In the genomic region with DNA sequence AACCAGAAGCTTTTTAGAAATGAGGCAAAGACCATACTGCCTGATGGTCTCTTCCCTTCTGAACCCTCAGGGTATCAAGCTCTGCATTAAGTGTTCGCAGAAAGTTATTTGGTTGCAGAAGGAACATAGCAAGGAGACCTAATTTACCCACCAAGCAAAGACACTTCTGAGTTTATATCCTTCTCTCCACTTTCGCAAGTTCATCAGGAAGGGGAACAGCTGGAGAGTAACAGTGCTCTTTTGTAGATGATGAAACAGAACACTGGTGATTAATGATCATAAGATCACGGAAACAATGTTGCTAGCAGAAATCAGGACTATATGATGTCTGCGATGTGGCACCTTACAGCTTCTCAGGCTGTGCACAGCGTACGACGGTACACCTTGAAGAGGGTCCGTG, we compare ENCODE assay signal across 15 cellular contexts.
DNase-seq lines count a peak whose midpoint lies in the region; ATAC-seq and TF ChIP-seq lines count a peak whose summit lies in the region.
"Had no signal": no experiment of that assay in that cellular context is flagged by ENCODE, and none has a peak within 500 bp of the region (broad histone marks: within the 10 kb centered on the region; RNA-seq: fewer than 3 reads in every experiment).

No MANE protein-coding gene starts in this region.

- H3K9me3 Mint-ChIP-seq in glutamatergic neuron (ENCODE audit: unreplicated experiment): no peaks in the 10 kb centered on the region
- H3K9me3 Mint-ChIP-seq: activated CD4-positive, alpha-beta T cell treated with anti-CD3 and anti-CD28 coated beads, Interleukin-2, amount 10 ng/mL, durations not matched to agents 7 days and 5 days had no signal

- DNase-seq in A673 (ENCODE audit: low spot score) (peak; percentile 48), IMR-90 (peak; percentile 76), foreskin melanocyte (peak; percentile 92), RPMI8226 (no peak), stomach (no peak), glutamatergic neuron (no peak), cerebellum (ENCODE audit: low spot score) (no peak)
- DNase-seq: activated CD4-positive, alpha-beta T cell treated with anti-CD3 and anti-CD28 coated beads, Interleukin-2, amount 10 ng/mL, durations not matched to agents 7 days and 5 days; amygdala; esophagus squamous epithelium; PC-9; stimulated activated CD4-positive, alpha-beta T cell treated with anti-CD3 and anti-CD28 coated beads, Interleukin-12 subunit alpha, Interleukin-12 subunit beta, amount 100 ng/mL, for 4 hours; substantia nigra had no signal

- no peak overlapping the region for H3K9ac ChIP-seq in IMR-90 (ENCODE audit: low read depth, low read length)

- CTCF ChIA-PET in A673 (lab: Charles Lee): no interaction called here
- CTCF ChIA-PET in IMR-90 (lab: Yijun Ruan, JAX): no interaction called here

- 0 out of 2 replicates have a peak overlapping the region, but pooled peaks have one; percentile 18 for H3K18ac ChIP-seq in IMR-90 (ENCODE audit: low read depth, low read length)

- H2AK5ac ChIP-seq in IMR-90 (ENCODE audit: low read depth, low read length): peak overlapping the region; percentile 83

- no TSS peak for BruUV-seq in A673 (replicated peaks; lab: Mats Ljungman, UMichigan)
- BruUV-seq in IMR-90 (replicated peaks; lab: Mats Ljungman, UMichigan): no TSS peak

- H4K8ac ChIP-seq in IMR-90 (ENCODE audit: low read depth in 2 of 2, low read length in 2 of 2): peak overlapping the region in 1 of 2 experiments; percentile 16; a peak in 1 of 4 replicates

- TF ChIP-seq EP300 in stomach (IDR thresholded peaks at IDR 0.05): no peak

- H3K56ac ChIP-seq in IMR-90 (ENCODE audit: extremely low read depth, insufficient read depth, low read length): no peak overlapping the region

- peak overlapping the region; percentile 72 for H2BK20ac ChIP-seq in IMR-90 (ENCODE audit: low read depth, low read length)

- H3K27me3 ChIP-seq in A673 (replicated peaks; ENCODE audit: insufficient read depth, low read depth, low read length, poor library complexity) (no peaks in the 10 kb centered on the region), IMR-90 (ENCODE audit: control insufficient read depth, insufficient read depth, low read length) (no peaks in the 10 kb centered on the region), stomach (no peaks in the 10 kb centered on the region)
- H3K27me3 ChIP-seq: esophagus squamous epithelium had no signal

- peak overlapping the region; percentile 90 for H3K4ac ChIP-seq in IMR-90 (ENCODE audit: low read depth, low read length)

- peak overlapping the region; percentile 78; the same call in 1 of the 2 replicates for H3K14ac ChIP-seq in IMR-90 (replicated peaks; ENCODE audit: low read depth, low read length)

- H2AFZ ChIP-seq in IMR-90 (replicated peaks; ENCODE audit: low read length, poor library complexity): peak overlapping the region; percentile 74
- H2AFZ ChIP-seq: PC-9 had no signal

- POLR2A ChIA-PET in A673 (lab: Charles Lee; ENCODE audit: low non-redundant PET) (no interaction called here), IMR-90 (lab: Charles Lee; ENCODE audit: unreplicated experiment) (no interaction called here)

- H3K9me3 ChIP-seq in A673 (ENCODE audit: low read depth, low read length, poor library complexity, severe bottlenecking) (no peaks in the 10 kb centered on the region), IMR-90 (ENCODE audit: control insufficient read depth, insufficient read depth, low read length) (no peaks in the 10 kb centered on the region), stomach (no peaks in the 10 kb centered on the region)
- H3K9me3 ChIP-seq: esophagus squamous epithelium had no signal

- H4K5ac ChIP-seq in IMR-90 (ENCODE audit: low read depth, low read length): peak overlapping the region; percentile 10; the same call in 1 of the 2 replicates

- H4K91ac ChIP-seq in IMR-90 (ENCODE audit: insufficient read depth, low read depth, low read length): peak overlapping the region; percentile 88

- peaks cover 16% of the 10 kb centered on the region for H3K9me1 ChIP-seq in IMR-90 (ENCODE audit: insufficient read depth, low read length)

- peak overlapping the region; percentile 70 for H3K23ac ChIP-seq in IMR-90 (ENCODE audit: low read depth, low read length)

- TF ChIP-seq CTCF in A673 (conservative IDR thresholded peaks at IDR 0.05; ENCODE audit: low read depth, low read length) (no peak), IMR-90 (conservative IDR thresholded peaks at IDR 0.05; ENCODE audit: low read depth, low read length) (no peak), VCaP (conservative IDR thresholded peaks at IDR 0.05) (no peak), stomach (IDR thresholded peaks at IDR 0.05) (no peak), glutamatergic neuron (IDR thresholded peaks at IDR 0.05; ENCODE audit: partially characterized antibody, unreplicated experiment) (no peak)

- H3K4me1 ChIP-seq in A673 (ENCODE audit: insufficient read depth, low read length, poor library complexity, severe bottlenecking) (no peaks in the 10 kb centered on the region), IMR-90 (ENCODE audit: control insufficient read depth, insufficient read depth, low read length) (peaks cover 9% of the 10 kb centered on the region), stomach (peaks cover 0 to 29% (median 12%) of the 10 kb centered on the region in 4 donors)

- H3K4me3 ChIP-seq in A673 (ENCODE audit: low read depth, low read length, poor library complexity, severe bottlenecking) (no peak overlapping the region), IMR-90 (ENCODE audit: insufficient read depth, low read depth, low read length) (no peak overlapping the region), stomach (no peak overlapping the region)
- H3K4me3 ChIP-seq: coronary artery, esophagus squamous epithelium, PC-9 had no signal

- H3K4me2 ChIP-seq in IMR-90 (ENCODE audit: low read depth, low read length): peak overlapping the region; percentile 76
- H3K4me2 ChIP-seq: PC-9 had no signal

- H3K4me1 Mint-ChIP-seq in glutamatergic neuron (ENCODE audit: low read depth, unreplicated experiment): no peaks in the 10 kb centered on the region
- H3K4me1 Mint-ChIP-seq: activated CD4-positive, alpha-beta T cell treated with anti-CD3 and anti-CD28 coated beads, Interleukin-2, amount 10 ng/mL, durations not matched to agents 7 days and 5 days had no signal

- TF ChIP-seq POLR2A in IMR-90 (IDR thresholded peaks at IDR 0.05; ENCODE audit: low read depth, low read length) (no peak), stomach (IDR thresholded peaks at IDR 0.05) (no peak)

- intact Hi-C loops in A673 (cut with micrococcal nuclease; ENCODE audit: unreplicated experiment): no loop called here
- intact Hi-C loops in IMR-90 (cut with micrococcal nuclease): no loop called here
- intact Hi-C loops in stomach (cut with DNase I; ENCODE audit: low total_unique reads): no loop called here

- no peaks in the 10 kb centered on the region for H3K36me3 Mint-ChIP-seq in glutamatergic neuron (ENCODE audit: unreplicated experiment)

- peak overlapping the region; percentile 35 for H2BK5ac ChIP-seq in IMR-90 (ENCODE audit: low read depth, low read length, poor library complexity, severe bottlenecking)

- dilution Hi-C loops in IMR-90 (cut with HindIII; ENCODE audit: low sequenced_read_pairs, unreplicated experiment): no loop called here

- no CpG with 5 or more reads among the region's 8 CpGs for WGBS in IMR-90 (ENCODE audit: extremely low coverage in 2 of 2, insufficient read length in 1 of 2), 2 experiments
- WGBS in stomach, 5 donors: 71 to 91% (median 87%) methylated on average over 8 of the region's 8 CpGs

- H3K27ac Mint-ChIP-seq in glutamatergic neuron (ENCODE audit: unreplicated experiment): no peak overlapping the region
- H3K27ac Mint-ChIP-seq: activated CD4-positive, alpha-beta T cell treated with anti-CD3 and anti-CD28 coated beads, Interleukin-2, amount 10 ng/mL, durations not matched to agents 7 days and 5 days had no signal

- H4K20me1 ChIP-seq in IMR-90 (ENCODE audit: insufficient read depth, low read length): peaks cover 4% of the 10 kb centered on the region; the same call in 1 of the 2 replicates

- H3K4me3 Mint-ChIP-seq in glutamatergic neuron (ENCODE audit: unreplicated experiment): no peak overlapping the region
- H3K4me3 Mint-ChIP-seq: activated CD4-positive, alpha-beta T cell treated with anti-CD3 and anti-CD28 coated beads, Interleukin-2, amount 10 ng/mL, durations not matched to agents 7 days and 5 days had no signal

- H2AK9ac ChIP-seq in IMR-90 (replicated peaks; ENCODE audit: low read depth, low read length, poor library complexity): no peak overlapping the region

- TF ChIP-seq RAD21 in IMR-90 (IDR thresholded peaks at IDR 0.05; ENCODE audit: low read length): no peak

- H2BK120ac ChIP-seq in IMR-90 (ENCODE audit: low read depth, low read length): peak overlapping the region; percentile 79; the same call in 1 of the 2 replicates

- peak; percentile 65 for ATAC-seq in IMR-90 (ENCODE audit: low read depth)

- in situ Hi-C loops in IMR-90 (cut with MboI; ENCODE audit: low sequenced_read_pairs): no loop called here

- no peaks in the 10 kb centered on the region for H3K27me3 Mint-ChIP-seq in glutamatergic neuron (ENCODE audit: unreplicated experiment)
- H3K27me3 Mint-ChIP-seq: activated CD4-positive, alpha-beta T cell treated with anti-CD3 and anti-CD28 coated beads, Interleukin-2, amount 10 ng/mL, durations not matched to agents 7 days and 5 days had no signal

- H3K36me3 ChIP-seq in A673 (ENCODE audit: insufficient read depth, low read length, poor library complexity, severe bottlenecking) (no peaks in the 10 kb centered on the region), IMR-90 (ENCODE audit: control insufficient read depth, insufficient read depth, low read length) (no peaks in the 10 kb centered on the region), stomach (peaks cover 0 to 7% (median 7%) of the 10 kb centered on the region in 4 donors)

- peak overlapping the region; percentile 75; the same call in 1 of the 3 replicates for H2BK15ac ChIP-seq in IMR-90 (ENCODE audit: low read depth, low read length)

- no peak overlapping the region for H3K27ac ChIP-seq in A673 (ENCODE audit: low read depth, low read length, poor library complexity, severe bottlenecking)
- peak overlapping the region; percentile 64; the same call in 1 of the 2 replicates for H3K27ac ChIP-seq in IMR-90 (ENCODE audit: insufficient read depth, low read length)
- H3K27ac ChIP-seq in VCaP: peak overlapping the region; percentile 93
- H3K27ac ChIP-seq in stomach: no peak overlapping the region
- H3K27ac ChIP-seq: coronary artery, esophagus squamous epithelium, PC-9 had no signal

- peaks cover 26 to 77% of the 10 kb centered on the region in 2 experiments for H3K79me1 ChIP-seq in IMR-90 (ENCODE audit: low read depth in 1 of 2, low read length in 2 of 2)

TF ChIP-seq in IMR-90, 13 proteins besides CTCF, POLR2A, EP300 and RAD21 (continues in another document):
- TF ChIP-seq RFX5 (IDR thresholded peaks at IDR 0.05; ENCODE audit: low read depth, low read length): no peak
- TF ChIP-seq, protein P1, sequence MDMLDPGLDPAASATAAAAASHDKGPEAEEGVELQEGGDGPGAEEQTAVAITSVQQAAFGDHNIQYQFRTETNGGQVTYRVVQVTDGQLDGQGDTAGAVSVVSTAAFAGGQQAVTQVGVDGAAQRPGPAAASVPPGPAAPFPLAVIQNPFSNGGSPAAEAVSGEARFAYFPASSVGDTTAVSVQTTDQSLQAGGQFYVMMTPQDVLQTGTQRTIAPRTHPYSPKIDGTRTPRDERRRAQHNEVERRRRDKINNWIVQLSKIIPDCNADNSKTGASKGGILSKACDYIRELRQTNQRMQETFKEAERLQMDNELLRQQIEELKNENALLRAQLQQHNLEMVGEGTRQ (IDR thresholded peaks at IDR 0.05; ENCODE audit: low read depth, low read length): no peak

Comparison
In these comparisons a context has a peak if more than half of its experiments do, and no peak if none do; other contexts are left out.
1. DNase-seq: peak in A673 (single experiment), IMR-90 (single experiment) and foreskin melanocyte (single experiment); none in RPMI8226 (single experiment), stomach (single experiment), glutamatergic neuron (single experiment) and cerebellum (single experiment).
2. H3K27ac ChIP-seq: peak in IMR-90 (single experiment) and VCaP (single experiment); none in A673 (single experiment) and stomach (0 of 5).